Comparison of ENCODE assay signal across 8 cellular contexts in genomic region chr1:23591460-23592208, GRCh38. TPM values are rescaled to one million over a fixed set of nuclear protein-coding genes. Genes with fewer than 3 reads are reported as not detected.
A peak's percentile ranks its signal among the peaks of the same experiment; 100 is the strongest.
DNase-seq lines count a peak whose midpoint lies in the region; ATAC-seq and TF ChIP-seq lines count a peak whose summit lies in the region.

No MANE protein-coding gene starts in this region.

- H3K36me3 Mint-ChIP-seq in T-helper 17 cell (ENCODE audit: low read depth): no peaks in the 10 kb centered on the region

- no peaks in the 10 kb centered on the region for H3K27me3 ChIP-seq in lower lobe of right lung (ENCODE audit: low read depth)

- DNase-seq in DMS 273 (lab: John Stamatoyannopoulos, UW; ENCODE audit: unreplicated experiment) (peak; percentile 89), T-helper 17 cell (no peak), lower lobe of right lung (no peak), dedifferentiated amniotic fluid mesenchymal stem cell (ENCODE audit: extremely low spot score) (no peak), NCI-H2227 (lab: John Stamatoyannopoulos, UW; ENCODE audit: unreplicated experiment) (no peak), NCI-H526 (lab: John Stamatoyannopoulos, UW) (no peak)

- peaks cover 13% of the 10 kb centered on the region for H3K4me1 ChIP-seq in lower lobe of right lung

- intact Hi-C loops in lower lobe of right lung (cut with DNase I): no loop called here

- no peak for TF ChIP-seq CTCF in lower lobe of right lung (IDR thresholded peaks at IDR 0.05)

- peaks cover 35% of the 10 kb centered on the region for H3K4me1 Mint-ChIP-seq in T-helper 17 cell

- peak overlapping the region; percentile 84 for H3K4me3 Mint-ChIP-seq in T-helper 17 cell

- no peak overlapping the region for H3K4me3 ChIP-seq in lower lobe of right lung

- H3K36me3 ChIP-seq in lower lobe of right lung: no peaks in the 10 kb centered on the region

- peak overlapping the region; percentile 93 for H3K27ac Mint-ChIP-seq in T-helper 17 cell

- no peaks in the 10 kb centered on the region for H3K27me3 Mint-ChIP-seq in T-helper 17 cell

- H3K9me3 ChIP-seq in T-helper 17 cell (ENCODE audit: control insufficient read depth, low read length, poor library complexity, severe bottlenecking): no peaks in the 10 kb centered on the region
- H3K9me3 ChIP-seq in lower lobe of right lung: no peaks in the 10 kb centered on the region

- peak; percentile 40 for ATAC-seq in GM21619 (IDR thresholded peaks at IDR 0.05; ENCODE audit: unreplicated experiment)
- ATAC-seq in T-helper 17 cell: peak; percentile 63
- peak; percentile 25 for ATAC-seq in lower lobe of right lung
- ATAC-seq in GM21526 (IDR thresholded peaks at IDR 0.05; ENCODE audit: low FRiP score, unreplicated experiment): no peak

- peak overlapping the region; percentile 18 for H3K27ac ChIP-seq in lower lobe of right lung

RNA-seq across cellular contexts. Expression of gene ID3, which starts 32.3 kb away (rescaled TPM):
- total RNA-seq in T-helper 17 cell: 10 to 100 TPM in 1 of 2 donors, 1 to 10 TPM in 1; 8.6 to 10.7 TPM
- total RNA-seq in lower lobe of right lung: 137 TPM

Comparison
In these comparisons a context has a peak if more than half of its experiments do, and no peak if none do; other contexts are left out.
1. RNA of gene ID3, which starts 32.3 kb away (total RNA-seq): 137 TPM in lower lobe of right lung (single experiment); 8.6 to 10.7 TPM in T-helper 17 cell; every median in the first group is over 10 times any median in the second.